ENCODE assay signal across 11 cellular contexts in the genomic region with DNA sequence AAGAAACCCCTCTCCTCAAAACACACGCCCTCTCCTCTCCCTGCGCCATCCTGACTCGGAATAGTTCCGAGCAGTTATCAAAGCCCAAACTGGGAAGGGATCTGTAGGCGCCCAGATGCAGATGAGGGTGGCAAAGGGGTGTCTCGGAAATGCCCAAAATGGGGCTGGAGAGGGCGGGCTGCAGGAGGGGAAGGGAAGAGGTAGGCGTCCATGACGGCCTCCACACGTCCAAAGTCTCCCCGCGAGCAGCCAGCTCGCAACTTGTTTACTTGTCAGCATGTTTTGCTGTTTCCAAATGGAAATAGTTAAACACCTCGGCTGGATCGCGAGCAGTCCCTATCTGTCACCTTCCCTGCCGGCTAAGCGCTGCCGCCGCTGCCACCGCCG. TPM values are rescaled to one million over a fixed set of nuclear protein-coding genes. Genes with fewer than 3 reads are reported as not detected.
DNase-seq lines count a peak whose midpoint lies in the region; ATAC-seq lines count a peak whose summit lies in the region.
"Had no signal": no experiment of that assay in that cellular context is flagged by ENCODE, and none has a peak within 500 bp of the region (broad histone marks: within the 10 kb centered on the region; RNA-seq: fewer than 3 reads in every experiment).

No MANE protein-coding gene starts in this region.

- peaks cover 4% of the 10 kb centered on the region for H3K36me3 Mint-ChIP-seq in T-helper 17 cell (ENCODE audit: low read depth)

- no peak overlapping the region for H3K27ac Mint-ChIP-seq in T-helper 17 cell

- H3K4me1 Mint-ChIP-seq in T-helper 17 cell = peaks cover 14% of the 10 kb centered on the region

- H3K4me3 ChIP-seq in rectal smooth muscle tissue (ENCODE audit: low read length) = peak overlapping the region; percentile 55

- H3K4me1 ChIP-seq in ES-I3 (ENCODE audit: insufficient read depth, low read length) (peaks cover 7% of the 10 kb centered on the region), rectal smooth muscle tissue (ENCODE audit: control insufficient read depth, insufficient read depth, low read length) (peaks cover 3% of the 10 kb centered on the region)
- H3K4me1 ChIP-seq: foreskin keratinocyte had no signal

- peak overlapping the region; percentile 75 for H3K4me3 Mint-ChIP-seq in T-helper 17 cell

- H3K27me3 Mint-ChIP-seq in T-helper 17 cell = peaks cover 72% of the 10 kb centered on the region

- intact Hi-C loops in head of caudate nucleus (cut with DNase I) = loop anchor here (10.0 kb wide), 1 partner anchor 1340 kb away; no protein-coding TSS in a partner anchor

- H3K27me3 ChIP-seq in rectal smooth muscle tissue (ENCODE audit: control insufficient read depth, insufficient read depth, low read length) = peaks cover 36% of the 10 kb centered on the region

- DNase-seq in T-helper 17 cell (no peak), head of caudate nucleus (peak in 40 of 42 donors; percentile 38 to 89 (median 65)), GM19240 (ENCODE audit: insufficient read length, low spot score) (no peak)
- DNase-seq: GOT3 had no signal

- H3K27ac ChIP-seq in rectal smooth muscle tissue (ENCODE audit: low read depth, low read length) = no peak overlapping the region
- H3K27ac ChIP-seq: foreskin keratinocyte, neutrophil had no signal

- ATAC-seq in T-helper 17 cell (no peak), HG03039 (IDR thresholded peaks at IDR 0.05; ENCODE audit: unreplicated experiment) (no peak), HG03565 (IDR thresholded peaks at IDR 0.05; ENCODE audit: unreplicated experiment) (no peak), GM18519 (IDR thresholded peaks at IDR 0.05; ENCODE audit: low FRiP score, unreplicated experiment) (no peak)

- H3K36me3 ChIP-seq in ES-I3 (ENCODE audit: insufficient read depth, low read length) (no peaks in the 10 kb centered on the region), rectal smooth muscle tissue (ENCODE audit: control insufficient read depth, insufficient read depth, low read length) (no peaks in the 10 kb centered on the region)
- H3K36me3 ChIP-seq: neutrophil had no signal

- H3K9me3 ChIP-seq in ES-I3 (ENCODE audit: control insufficient read depth, insufficient read depth, low read length) = no peaks in the 10 kb centered on the region
- H3K9me3 ChIP-seq in T-helper 17 cell (ENCODE audit: control insufficient read depth, low read length, poor library complexity, severe bottlenecking) = no peaks in the 10 kb centered on the region
- H3K9me3 ChIP-seq: neutrophil had no signal

- H3K9ac ChIP-seq in ES-I3 (ENCODE audit: low read depth, low read length) (peak overlapping the region; percentile 49; the same call in 1 of the 2 replicates), rectal smooth muscle tissue (ENCODE audit: low read length) (no peak overlapping the region)

RNA-seq across cellular contexts. Expression of a gene that starts 1.4 kb away (rescaled TPM):
- total RNA-seq in T-helper 17 cell = not detected
- total RNA-seq: foreskin keratinocyte had no signal

Comparison
In these comparisons a context has a peak if more than half of its experiments do, and no peak if none do; other contexts are left out.
1. DNase-seq: peak in head of caudate nucleus (40 of 42); none in T-helper 17 cell (0 of 3) and GM19240 (single experiment).